1 cellular context compared by ENCODE assay signal in the genomic region with DNA sequence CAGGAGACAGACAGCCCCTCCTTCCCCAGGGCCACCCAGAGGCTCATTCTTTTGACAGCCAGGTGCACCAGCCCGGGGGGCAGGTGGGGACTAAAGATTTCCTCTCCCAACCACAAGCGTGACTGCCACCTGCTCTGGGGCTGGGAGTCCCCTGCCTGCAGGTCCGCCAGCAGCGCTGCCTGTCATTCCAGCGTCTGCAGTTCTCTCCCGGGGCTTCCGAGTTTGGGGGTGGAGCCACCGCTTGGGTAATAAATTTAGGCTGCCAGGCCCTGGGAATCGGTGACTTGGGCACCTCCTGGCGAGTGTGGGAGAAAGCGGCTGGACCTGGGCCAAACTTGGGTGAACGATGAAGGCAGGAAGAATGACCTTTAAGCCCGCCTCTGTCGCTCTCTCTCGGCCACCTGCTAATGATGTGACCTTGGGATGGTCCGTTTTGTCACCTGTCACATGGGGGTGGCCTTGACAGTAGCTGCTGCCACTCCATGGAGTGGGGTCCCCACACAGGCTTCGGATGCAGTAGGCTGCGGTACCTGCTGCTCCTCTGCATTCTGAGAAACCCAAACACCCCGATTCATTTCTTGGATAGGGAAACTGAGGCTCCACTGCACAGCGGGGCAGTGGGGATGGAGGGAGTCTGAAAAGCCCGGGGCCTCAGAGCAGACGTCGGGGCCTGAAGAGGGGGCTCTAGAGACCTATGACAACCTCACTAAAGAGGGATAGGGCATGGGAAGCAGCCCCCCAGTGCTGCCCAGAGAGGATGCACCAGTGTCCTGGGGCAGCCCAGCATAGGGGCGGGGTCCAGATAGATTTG.
A peak's percentile ranks its signal among the peaks of the same experiment; 100 is the strongest.
TF ChIP-seq lines count a peak whose summit lies in the region.

No MANE protein-coding gene starts in this region.

TF ChIP-seq in HEK293, 187 proteins besides CTCF, POLR2A, EP300 and RAD21 (continued from another document and continues in another):
- TF ChIP-seq, protein P1, sequence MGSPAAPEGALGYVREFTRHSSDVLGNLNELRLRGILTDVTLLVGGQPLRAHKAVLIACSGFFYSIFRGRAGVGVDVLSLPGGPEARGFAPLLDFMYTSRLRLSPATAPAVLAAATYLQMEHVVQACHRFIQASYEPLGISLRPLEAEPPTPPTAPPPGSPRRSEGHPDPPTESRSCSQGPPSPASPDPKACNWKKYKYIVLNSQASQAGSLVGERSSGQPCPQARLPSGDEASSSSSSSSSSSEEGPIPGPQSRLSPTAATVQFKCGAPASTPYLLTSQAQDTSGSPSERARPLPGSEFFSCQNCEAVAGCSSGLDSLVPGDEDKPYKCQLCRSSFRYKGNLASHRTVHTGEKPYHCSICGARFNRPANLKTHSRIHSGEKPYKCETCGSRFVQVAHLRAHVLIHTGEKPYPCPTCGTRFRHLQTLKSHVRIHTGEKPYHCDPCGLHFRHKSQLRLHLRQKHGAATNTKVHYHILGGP (tag by site-specific recombination; IDR thresholded peaks at IDR 0.05), result no peak
- TF ChIP-seq EGR2 (tag by site-specific recombination; IDR thresholded peaks at IDR 0.05; ENCODE audit: low read depth), result no peak
- TF ChIP-seq HOXD13 (CRISPR knock-in tag; IDR thresholded peaks at IDR 0.05; ENCODE audit: borderline replicate concordance), result no peak
- TF ChIP-seq ZBTB7A (tag by site-specific recombination; IDR thresholded peaks at IDR 0.05; ENCODE audit: low read depth), result no peak
- TF ChIP-seq ZBTB48 (tag by site-specific recombination; IDR thresholded peaks at IDR 0.05), result no peak
- TF ChIP-seq ZBTB8A (tag by site-specific recombination; IDR thresholded peaks at IDR 0.05), result peak; percentile 31; the same call in 1 of the 2 replicates
- no peak for TF ChIP-seq HOXA7 (CRISPR knock-in tag; IDR thresholded peaks at IDR 0.05; ENCODE audit: borderline replicate concordance)
- 0 out of 2 replicates have a peak, but pooled peaks have one; percentile 22 for TF ChIP-seq ZFHX2 (tag by site-specific recombination; conservative IDR thresholded peaks at IDR 0.05)
- TF ChIP-seq ZNF677 (tag by site-specific recombination; IDR thresholded peaks at IDR 0.05), result no peak
- TF ChIP-seq PBX3 (CRISPR knock-in tag; IDR thresholded peaks at IDR 0.05), result no peak
- no peak for TF ChIP-seq SETDB1 (IDR thresholded peaks at IDR 0.05; ENCODE audit: insufficient read length, low read length)
- TF ChIP-seq SP3 (tag by site-specific recombination; IDR thresholded peaks at IDR 0.05), result no peak
- TF ChIP-seq KLF7 (tag by site-specific recombination; IDR thresholded peaks at IDR 0.05; ENCODE audit: borderline replicate concordance), result no peak
- TF ChIP-seq ZNF239 (tag by site-specific recombination; IDR thresholded peaks at IDR 0.05), result no peak
- 0 out of 2 replicates have a peak, but pooled peaks have one; percentile 21 for TF ChIP-seq ZNF341 (tag by site-specific recombination; IDR thresholded peaks at IDR 0.05; ENCODE audit: low read depth)
- peak; percentile 40; the same call in 1 of the 2 replicates for TF ChIP-seq PRDM1 (tag by site-specific recombination; IDR thresholded peaks at IDR 0.05)
- peak; percentile 29; the same call in 1 of the 2 replicates for TF ChIP-seq ZBTB17 (tag by site-specific recombination; IDR thresholded peaks at IDR 0.05)
- peak; percentile 44; the same call in 1 of the 2 replicates for TF ChIP-seq ZNF629 (tag by site-specific recombination; IDR thresholded peaks at IDR 0.05)
- no peak for TF ChIP-seq ZNF133 (tag by site-specific recombination; IDR thresholded peaks at IDR 0.05)
- TF ChIP-seq TCF7L2 (IDR thresholded peaks at IDR 0.05; ENCODE audit: borderline replicate concordance, low read depth, low read length), result no peak
- no peak for TF ChIP-seq ZFP69B (tag by site-specific recombination; IDR thresholded peaks at IDR 0.05)
- TF ChIP-seq ZBTB21 (tag by site-specific recombination; IDR thresholded peaks at IDR 0.05), result no peak
- no peak; the same call in 1 of the 2 replicates for TF ChIP-seq KLF10 (tag by site-specific recombination; IDR thresholded peaks at IDR 0.05)
- peak; percentile 82 for TF ChIP-seq ZNF423 (tag by site-specific recombination; IDR thresholded peaks at IDR 0.05)
- TF ChIP-seq ZNF24 (tag by site-specific recombination; IDR thresholded peaks at IDR 0.05), result no peak
- TF ChIP-seq REPIN1 (tag by site-specific recombination; IDR thresholded peaks at IDR 0.05; ENCODE audit: low read depth), result no peak
- TF ChIP-seq ZNF530 (tag by site-specific recombination; IDR thresholded peaks at IDR 0.05; ENCODE audit: low read depth), result no peak
- TF ChIP-seq ZNF837 (tag by site-specific recombination; IDR thresholded peaks at IDR 0.05), result no peak
- no peak for TF ChIP-seq ZNF184 (tag by site-specific recombination; IDR thresholded peaks at IDR 0.05)
- TF ChIP-seq ZBTB44 (tag by site-specific recombination; IDR thresholded peaks at IDR 0.05), result peak; percentile 54; the same call in 1 of the 2 replicates
- no peak for TF ChIP-seq ZNF501 (tag by site-specific recombination; IDR thresholded peaks at IDR 0.05)
- TF ChIP-seq ZNF621 (tag by site-specific recombination; IDR thresholded peaks at IDR 0.05), result no peak
- TF ChIP-seq TSHZ1 (tag by site-specific recombination; IDR thresholded peaks at IDR 0.05; ENCODE audit: borderline replicate concordance), result no peak
- no peak for TF ChIP-seq GFI1B (tag by site-specific recombination; IDR thresholded peaks at IDR 0.05)
- TF ChIP-seq GLIS1 (tag by site-specific recombination; IDR thresholded peaks at IDR 0.05), result peak; percentile 100
- TF ChIP-seq, protein P2, sequence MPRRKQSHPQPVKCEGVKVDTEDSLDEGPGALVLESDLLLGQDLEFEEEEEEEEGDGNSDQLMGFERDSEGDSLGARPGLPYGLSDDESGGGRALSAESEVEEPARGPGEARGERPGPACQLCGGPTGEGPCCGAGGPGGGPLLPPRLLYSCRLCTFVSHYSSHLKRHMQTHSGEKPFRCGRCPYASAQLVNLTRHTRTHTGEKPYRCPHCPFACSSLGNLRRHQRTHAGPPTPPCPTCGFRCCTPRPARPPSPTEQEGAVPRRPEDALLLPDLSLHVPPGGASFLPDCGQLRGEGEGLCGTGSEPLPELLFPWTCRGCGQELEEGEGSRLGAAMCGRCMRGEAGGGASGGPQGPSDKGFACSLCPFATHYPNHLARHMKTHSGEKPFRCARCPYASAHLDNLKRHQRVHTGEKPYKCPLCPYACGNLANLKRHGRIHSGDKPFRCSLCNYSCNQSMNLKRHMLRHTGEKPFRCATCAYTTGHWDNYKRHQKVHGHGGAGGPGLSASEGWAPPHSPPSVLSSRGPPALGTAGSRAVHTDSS (tag by site-specific recombination; IDR thresholded peaks at IDR 0.05), result no peak
- no peak for TF ChIP-seq ZNF670 (tag by site-specific recombination; IDR thresholded peaks at IDR 0.05; ENCODE audit: low read depth)
- TF ChIP-seq ZNF169 (tag by site-specific recombination; IDR thresholded peaks at IDR 0.05), result no peak
- TF ChIP-seq, protein P3, sequence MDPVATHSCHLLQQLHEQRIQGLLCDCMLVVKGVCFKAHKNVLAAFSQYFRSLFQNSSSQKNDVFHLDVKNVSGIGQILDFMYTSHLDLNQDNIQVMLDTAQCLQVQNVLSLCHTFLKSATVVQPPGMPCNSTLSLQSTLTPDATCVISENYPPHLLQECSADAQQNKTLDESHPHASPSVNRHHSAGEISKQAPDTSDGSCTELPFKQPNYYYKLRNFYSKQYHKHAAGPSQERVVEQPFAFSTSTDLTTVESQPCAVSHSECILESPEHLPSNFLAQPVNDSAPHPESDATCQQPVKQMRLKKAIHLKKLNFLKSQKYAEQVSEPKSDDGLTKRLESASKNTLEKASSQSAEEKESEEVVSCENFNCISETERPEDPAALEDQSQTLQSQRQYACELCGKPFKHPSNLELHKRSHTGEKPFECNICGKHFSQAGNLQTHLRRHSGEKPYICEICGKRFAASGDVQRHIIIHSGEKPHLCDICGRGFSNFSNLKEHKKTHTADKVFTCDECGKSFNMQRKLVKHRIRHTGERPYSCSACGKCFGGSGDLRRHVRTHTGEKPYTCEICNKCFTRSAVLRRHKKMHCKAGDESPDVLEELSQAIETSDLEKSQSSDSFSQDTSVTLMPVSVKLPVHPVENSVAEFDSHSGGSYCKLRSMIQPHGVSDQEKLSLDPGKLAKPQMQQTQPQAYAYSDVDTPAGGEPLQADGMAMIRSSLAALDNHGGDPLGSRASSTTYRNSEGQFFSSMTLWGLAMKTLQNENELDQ (tag by site-specific recombination; IDR thresholded peaks at IDR 0.05; ENCODE audit: low read depth), result no peak
- TF ChIP-seq ZIC2 (tag by site-specific recombination; IDR thresholded peaks at IDR 0.05), result peak; percentile 89
- no peak for TF ChIP-seq ZNF549 (tag by site-specific recombination; IDR thresholded peaks at IDR 0.05)
- no peak for TF ChIP-seq ZNF391 (tag by site-specific recombination; IDR thresholded peaks at IDR 0.05; ENCODE audit: borderline replicate concordance, low read depth)
- no peak for TF ChIP-seq ZNF350 (tag by site-specific recombination; IDR thresholded peaks at IDR 0.05)
- TF ChIP-seq, protein P4, sequence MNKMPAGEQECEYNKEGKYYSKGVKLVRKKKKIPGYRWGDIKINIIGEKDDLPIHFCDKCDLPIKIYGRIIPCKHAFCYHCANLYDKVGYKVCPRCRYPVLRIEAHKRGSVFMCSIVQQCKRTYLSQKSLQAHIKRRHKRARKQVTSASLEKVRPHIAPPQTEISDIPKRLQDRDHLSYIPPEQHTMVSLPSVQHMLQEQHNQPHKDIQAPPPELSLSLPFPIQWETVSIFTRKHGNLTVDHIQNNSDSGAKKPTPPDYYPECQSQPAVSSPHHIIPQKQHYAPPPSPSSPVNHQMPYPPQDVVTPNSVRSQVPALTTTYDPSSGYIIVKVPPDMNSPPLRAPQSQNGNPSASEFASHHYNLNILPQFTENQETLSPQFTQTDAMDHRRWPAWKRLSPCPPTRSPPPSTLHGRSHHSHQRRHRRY (tag by site-specific recombination; IDR thresholded peaks at IDR 0.05), result no peak
